ENCODE assay signal across 8 cellular contexts in genomic region chr14:96275182-96276112, GRCh38. TPM values are rescaled to one million over a fixed set of nuclear protein-coding genes. Genes with fewer than 3 reads are reported as not detected.
DNase-seq lines count a peak whose midpoint lies in the region; ATAC-seq and TF ChIP-seq lines count a peak whose summit lies in the region.

No MANE protein-coding gene starts in this region.

- H2AK5ac ChIP-seq in mesendoderm (ENCODE audit: low read length), result no peak overlapping the region

- H3K36me3 Mint-ChIP-seq in activated CD4-positive, alpha-beta memory T cell treated with anti-CD3 and anti-CD28 coated beads, Interleukin-2, amount 10 ng/mL, durations not matched to agents 7 days and 5 days (ENCODE audit: low read depth), result no peaks in the 10 kb centered on the region

- no peak for ATAC-seq in GM19452 (IDR thresholded peaks at IDR 0.05; ENCODE audit: unreplicated experiment)

- H2BK15ac ChIP-seq in mesendoderm (replicated peaks; ENCODE audit: low read depth), result no peak overlapping the region

- H3K79me2 ChIP-seq in mesendoderm (ENCODE audit: control insufficient read depth, insufficient read depth, low read length), result no peaks in the 10 kb centered on the region

- H3K56ac ChIP-seq in mesendoderm (ENCODE audit: low read length), result peak overlapping the region; percentile 5

- H3K23ac ChIP-seq in mesendoderm (ENCODE audit: low read length), result no peak overlapping the region

- no peak overlapping the region for H4K5ac ChIP-seq in mesendoderm (ENCODE audit: low read length)

- no peaks in the 10 kb centered on the region for H3K27me3 Mint-ChIP-seq in activated CD4-positive, alpha-beta memory T cell treated with anti-CD3 and anti-CD28 coated beads, Interleukin-2, amount 10 ng/mL, durations not matched to agents 7 days and 5 days

- no peak overlapping the region for H3K27ac ChIP-seq in mesendoderm (ENCODE audit: low read depth, low read length)

- no peak overlapping the region for H3K9ac ChIP-seq in mesendoderm (ENCODE audit: low read length)

- H3K9me3 Mint-ChIP-seq in activated CD4-positive, alpha-beta memory T cell treated with anti-CD3 and anti-CD28 coated beads, Interleukin-2, amount 10 ng/mL, durations not matched to agents 7 days and 5 days, result peaks cover 3% of the 10 kb centered on the region

- H3K4me2 ChIP-seq in mesendoderm (ENCODE audit: low read length), result no peak overlapping the region

- no peaks in the 10 kb centered on the region for H3K79me1 ChIP-seq in mesendoderm (ENCODE audit: low read length)

- no peak overlapping the region for H3K4me3 ChIP-seq in AG04449 (ENCODE audit: low read depth, low read length)
- no peak overlapping the region for H3K4me3 ChIP-seq in mesendoderm (ENCODE audit: low read length)

- no peak overlapping the region for H3K18ac ChIP-seq in mesendoderm (ENCODE audit: low read length)

- H2BK5ac ChIP-seq in mesendoderm (ENCODE audit: low read length), result no peak overlapping the region

- WGBS in mesendoderm (ENCODE audit: extremely low coverage, insufficient coverage, low lambda C conversion rate), result no CpG with 5 or more reads among the region's 16 CpGs

- CTCF ChIA-PET in AG04449 (lab: Yijun Ruan, JAX), result interaction anchor here (0.7 to 18.8 kb wide), 41 partner anchors 10 to 281 kb away, joined by 3 to 746 read pairs (median 4); partner anchors contain the start of genes BDKRB1 and BDKRB2
- CTCF ChIA-PET in activated CD4-positive, alpha-beta memory T cell treated with anti-CD3 and anti-CD28 coated beads, Interleukin-2, amount 10 ng/mL, durations not matched to agents 7 days and 5 days (lab: Charles Lee), result interaction anchor here (0.8 to 1.7 kb wide), 6 partner anchors 11 to 175 kb away, joined by 3 to 9 read pairs (median 3); no protein-coding TSS in a partner anchor

- no peak overlapping the region for H3K27ac Mint-ChIP-seq in activated CD4-positive, alpha-beta memory T cell treated with anti-CD3 and anti-CD28 coated beads, Interleukin-2, amount 10 ng/mL, durations not matched to agents 7 days and 5 days

- no peaks in the 10 kb centered on the region for H3K27me3 ChIP-seq in mesendoderm (ENCODE audit: insufficient read depth, low read length, poor library complexity)

- no peaks in the 10 kb centered on the region for H3K36me3 ChIP-seq in mesendoderm (ENCODE audit: control insufficient read depth, insufficient read depth, low read length)

- no peak overlapping the region for H3K4me3 Mint-ChIP-seq in activated CD4-positive, alpha-beta memory T cell treated with anti-CD3 and anti-CD28 coated beads, Interleukin-2, amount 10 ng/mL, durations not matched to agents 7 days and 5 days

- POLR2A ChIA-PET in AG04449 (lab: Yijun Ruan, JAX), result no interaction called here
- POLR2A ChIA-PET in activated CD4-positive, alpha-beta memory T cell treated with anti-CD3 and anti-CD28 coated beads, Interleukin-2, amount 10 ng/mL, durations not matched to agents 7 days and 5 days (lab: Charles Lee), result no interaction called here

- no peak overlapping the region for H3K4ac ChIP-seq in mesendoderm (ENCODE audit: low read depth, low read length)

- H2BK120ac ChIP-seq in mesendoderm (ENCODE audit: low read depth, low read length), result no peak overlapping the region

- H3K4me1 ChIP-seq in mesendoderm (ENCODE audit: control insufficient read depth, low read depth, low read length), result no peaks in the 10 kb centered on the region

- DNase-seq in AG04449 (ENCODE audit: low read depth, low spot score) (peak; percentile 52), GM19240 (ENCODE audit: insufficient read length, low spot score) (peak; percentile 61), NCI-H446 (lab: John Stamatoyannopoulos, UW) (peak; percentile 59 to 85), mesendoderm (peak; percentile 63)
- DNase-seq in activated CD4-positive, alpha-beta memory T cell treated with anti-CD3 and anti-CD28 coated beads, Interleukin-2, amount 10 ng/mL, durations not matched to agents 7 days and 5 days, result peak; percentile 60
- DNase-seq in effector CD4-positive, alpha-beta T cell, result peak; percentile 58
- peak; percentile 25 to 27 for DNase-seq in stimulated activated CD8-positive, alpha-beta memory T cell treated with anti-CD3 and anti-CD28 coated beads, Interleukin-15, amount 100 ng/mL, for 48 hours (ENCODE audit: low read depth in 2 of 2)

- no peaks in the 10 kb centered on the region for H3K4me1 Mint-ChIP-seq in activated CD4-positive, alpha-beta memory T cell treated with anti-CD3 and anti-CD28 coated beads, Interleukin-2, amount 10 ng/mL, durations not matched to agents 7 days and 5 days

- no peak overlapping the region for H4K8ac ChIP-seq in mesendoderm (ENCODE audit: low read depth, low read length)

- peak; percentile 97 for TF ChIP-seq CTCF in AG04449 (IDR thresholded peaks at IDR 0.05; ENCODE audit: insufficient read depth, low read length, missing control alignments)

RNA-seq across cellular contexts. Expression of gene BDKRB1, which starts 19.4 kb away (rescaled TPM):
- total RNA-seq in activated CD4-positive, alpha-beta memory T cell treated with anti-CD3 and anti-CD28 coated beads, Interleukin-2, amount 10 ng/mL, durations not matched to agents 7 days and 5 days, result not detected
- polyA plus RNA-seq in mesendoderm (2013, experiment 1 of 2), result 0.56 TPM
- 0.53 TPM for polyA plus RNA-seq in mesendoderm (2013, experiment 2 of 2)
